Comparison of ENCODE assay signal across 25 cellular contexts in genomic region chr5:131079232-131079631, GRCh38.
DNase-seq lines count a peak whose midpoint lies in the region; ATAC-seq, FAIRE-seq and TF ChIP-seq lines count a peak whose summit lies in the region.
"Had no signal": no experiment of that assay in that cellular context is flagged by ENCODE, and none has a peak within 500 bp of the region (broad histone marks: within the 10 kb centered on the region; RNA-seq: fewer than 3 reads in every experiment).

No MANE protein-coding gene starts in this region.

- no peak overlapping the region for H3K23ac ChIP-seq in H1 (ENCODE audit: insufficient read length)

- H3K9ac ChIP-seq in HUES64 (ENCODE audit: low read depth, low read length) (peak overlapping the region; percentile 20; the same call in 1 of the 2 replicates), H1 (replicated peaks in 1 of 4; ENCODE audit: extremely low read depth in 1 of 4, low read depth in 3 of 4, low read length in 3 of 4) (no peak overlapping the region), neural progenitor cell (no peak overlapping the region)
- H3K9ac ChIP-seq: BLaER1 treated with 17β-estradiol and CSF1 and Interleukin-3, amounts not matched to agents 10 nM and 100 nM had no signal

- H3K18ac ChIP-seq in H1 (ENCODE audit: extremely low read depth, low read length) = no peak overlapping the region

- H3K4me2 ChIP-seq in H1 (ENCODE audit: insufficient read depth in 1 of 2, low read depth in 2 of 2, low read length in 2 of 2) (no peak overlapping the region), neural progenitor cell (peak overlapping the region; percentile 55)
- H3K4me2 ChIP-seq: A549; BLaER1 treated with 17β-estradiol and CSF1 and Interleukin-3, amounts not matched to agents 10 nM and 100 nM had no signal

- H3K4ac ChIP-seq in H1 (replicated peaks; ENCODE audit: insufficient read length, low read depth, low read length) = no peak overlapping the region

- H3K79me2 ChIP-seq in H1 (ENCODE audit: control insufficient read depth in 1 of 2, insufficient read depth in 2 of 2, low read length in 2 of 2) = no peaks in the 10 kb centered on the region
- no peaks in the 10 kb centered on the region for H3K79me2 ChIP-seq in neural progenitor cell (ENCODE audit: low read depth)

- no peaks in the 10 kb centered on the region for H3K27me3 ChIP-seq in HUES64 (ENCODE audit: insufficient read depth, low read length)
- H3K27me3 ChIP-seq in H1 (replicated peaks in 1 of 4; ENCODE audit: control insufficient read depth in 3 of 4, extremely low read depth in 1 of 4, insufficient read depth in 3 of 4, low read length in 3 of 4) = no peaks in the 10 kb centered on the region
- no peaks in the 10 kb centered on the region for H3K27me3 ChIP-seq in neural progenitor cell
- H3K27me3 ChIP-seq: BE2C; BLaER1 treated with 17β-estradiol and CSF1 and Interleukin-3, amounts not matched to agents 10 nM and 100 nM had no signal

- no peaks in the 10 kb centered on the region for H3K36me3 Mint-ChIP-seq in neural progenitor cell
- H3K36me3 Mint-ChIP-seq: CD14-positive monocyte had no signal

- no peak for ATAC-seq in GM19452 (IDR thresholded peaks at IDR 0.05; ENCODE audit: unreplicated experiment)
- ATAC-seq: A549, GM12878 had no signal

- FAIRE-seq in H1 (lab: Jason Lieb, UNC) = no peak
- FAIRE-seq: A549, D721Med, GM12878, GM19239 had no signal

- no peak overlapping the region for H3K27ac Mint-ChIP-seq in neural progenitor cell
- H3K27ac Mint-ChIP-seq: CD14-positive monocyte; CD4-positive, alpha-beta T cell had no signal

- 95% methylated on average over 2 of the region's 2 CpGs for WGBS in HUES64
- 89% methylated on average over 2 of the region's 2 CpGs; no CpG with 5 or more reads in 1 of the 2 experiments for WGBS in H1 (ENCODE audit: extremely low coverage in 1 of 2, insufficient coverage in 1 of 2, insufficient read length in 1 of 2, insufficient replicate concordance in 2 of 2, low coverage in 1 of 2, low lambda C conversion rate in 2 of 2, missing lambda C conversion rate in 1 of 2), 2 experiments

- H3K79me1 ChIP-seq in H1 (ENCODE audit: low read depth, low read length) = no peaks in the 10 kb centered on the region

- H2BK120ac ChIP-seq in H1 (replicated peaks; ENCODE audit: low read depth, low read length) = no peak overlapping the region

- H3F3A ChIP-seq in neural progenitor cell (ENCODE audit: low read depth) = peaks cover 11% of the 10 kb centered on the region

- no peak overlapping the region for H2BK5ac ChIP-seq in H1 (ENCODE audit: low read depth, low read length)

- no peak overlapping the region for H3K14ac ChIP-seq in H1 (ENCODE audit: insufficient read length)

- no peak overlapping the region for H3K56ac ChIP-seq in H1 (replicated peaks; ENCODE audit: insufficient read length, low read depth, low read length)

- H2BK12ac ChIP-seq in H1 (ENCODE audit: low read depth, low read length) = no peak overlapping the region

- CTCF ChIA-PET in H1 (lab: Charles Lee; ENCODE audit: partially characterized antibody) = interaction anchor here (0.9 to 1.1 kb wide), 2 partner anchors 13 to 19 kb away, joined by 3 to 5 read pairs; no protein-coding TSS in a partner anchor

- no peak overlapping the region for H2AK5ac ChIP-seq in H1 (ENCODE audit: low read depth, low read length)

- H3K4me3 ChIP-seq in HUES64 (ENCODE audit: low read length) (no peak overlapping the region), H1 (ENCODE audit: extremely low read depth in 1 of 4, insufficient read depth in 2 of 4, low read depth in 3 of 4, low read length in 4 of 4) (no peak overlapping the region), neural progenitor cell (no peak overlapping the region)
- H3K4me3 ChIP-seq: A549; BLaER1 treated with 17β-estradiol and CSF1 and Interleukin-3, amounts not matched to agents 10 nM and 100 nM; GM12878 had no signal

- H3K23me2 ChIP-seq in H1 (ENCODE audit: low read depth, low read length) = no peaks in the 10 kb centered on the region

- H4K5ac ChIP-seq in H1 (ENCODE audit: insufficient read length, low read depth, low read length) = no peak overlapping the region

- no peak overlapping the region for H3K4me3 Mint-ChIP-seq in neural progenitor cell
- H3K4me3 Mint-ChIP-seq: CD14-positive monocyte; CD4-positive, alpha-beta T cell; CD8-positive, alpha-beta memory T cell had no signal

- H2BK20ac ChIP-seq in H1 (ENCODE audit: low read length) = no peak overlapping the region

- no peak overlapping the region for H2BK15ac ChIP-seq in H1 (ENCODE audit: low read length)

- H3K9me3 Mint-ChIP-seq in neural progenitor cell = no peaks in the 10 kb centered on the region
- H3K9me3 Mint-ChIP-seq: CD4-positive, alpha-beta T cell had no signal

- no peak overlapping the region for H4K8ac ChIP-seq in H1 (ENCODE audit: extremely low read depth, insufficient read depth, low read length)

- no peaks in the 10 kb centered on the region for H3K9me3 ChIP-seq in HUES64 (ENCODE audit: insufficient read depth, low read depth, low read length)
- no peaks in the 10 kb centered on the region for H3K9me3 ChIP-seq in H1 (ENCODE audit: insufficient read depth in 2 of 2, low read depth in 1 of 2, low read length in 1 of 2)
- H3K9me3 ChIP-seq in neural progenitor cell (ENCODE audit: low read depth) = no peaks in the 10 kb centered on the region
- H3K9me3 ChIP-seq: A549, BE2C had no signal

- no peak for TF ChIP-seq CTCF in H1 (IDR thresholded peaks at IDR 0.05; ENCODE audit: control extremely low read depth in 1 of 3, insufficient read depth in 1 of 3, low read depth in 1 of 3, low read length in 3 of 3)
- no peak for TF ChIP-seq CTCF in neural progenitor cell (IDR thresholded peaks at IDR 0.05)

- TF ChIP-seq POLR2A in H1 (IDR thresholded peaks at IDR 0.05; ENCODE audit: control extremely low read depth in 1 of 2, low read depth in 2 of 2, low read length in 2 of 2) = no peak

- TF ChIP-seq EP300 in H1 (IDR thresholded peaks at IDR 0.05; ENCODE audit: borderline replicate concordance in 1 of 2, low read depth in 2 of 2, low read length in 2 of 2) = no peak

- DNase-seq in H1 (ENCODE audit: low read depth in 1 of 2, low spot score in 2 of 2) = no peak
- DNase-seq in neural progenitor cell (ENCODE audit: low spot score) = peak; percentile 4
- DNase-seq in medulla oblongata (ENCODE audit: extremely low spot score) = no peak
- DNase-seq in SHP77 treated with DMSO at 0.1 percent for 48 hours (lab: John Stamatoyannopoulos, UW) = no peak
- DNase-seq: 8988T; ACHN; AML-193; BE2C; CD4-positive, alpha-beta T cell; CD8-positive, alpha-beta memory T cell; DMS 273 treated with DMSO at 0.1 percent for 48 hours; DMS79; EL; GDM1; GOT3; H7; HCEC 1CT had no signal

- POLR2A ChIA-PET in H1 (lab: Charles Lee; ENCODE audit: partially characterized antibody) = interaction anchor here (1.0 kb wide), 1 partner anchor 86 kb away, joined by 3 read pairs; the partner anchor contains the start of gene HINT1

- H2AFZ ChIP-seq in H1 (ENCODE audit: low read length) (0 out of 2 replicates have a peak overlapping the region, but pooled peaks have one; percentile 9), neural progenitor cell (replicated peaks) (peak overlapping the region; percentile 81)

- H3K4me1 Mint-ChIP-seq in neural progenitor cell = no peaks in the 10 kb centered on the region

- TF ChIP-seq RAD21 in H1 (IDR thresholded peaks at IDR 0.05 in 1 of 2, conservative IDR thresholded peaks at IDR 0.05 in 1 of 2; ENCODE audit: low read depth in 2 of 2, low read length in 2 of 2) = no peak

- H3K36me3 ChIP-seq in HUES64 (ENCODE audit: insufficient read depth, low read length) = no peaks in the 10 kb centered on the region
- H3K36me3 ChIP-seq in H1 (ENCODE audit: control insufficient read depth in 2 of 4, insufficient read depth in 4 of 4, low read length in 3 of 4) = no peaks in the 10 kb centered on the region
- H3K36me3 ChIP-seq in neural progenitor cell = no peaks in the 10 kb centered on the region
- H3K36me3 ChIP-seq: BE2C; BLaER1 treated with 17β-estradiol and CSF1 and Interleukin-3, amounts not matched to agents 10 nM and 100 nM had no signal

- no peak overlapping the region for H4K91ac ChIP-seq in H1 (replicated peaks; ENCODE audit: insufficient read length, low read length)

- H3K27me3 Mint-ChIP-seq in neural progenitor cell (ENCODE audit: insufficient read depth, low read depth) = no peaks in the 10 kb centered on the region
- H3K27me3 Mint-ChIP-seq: CD4-positive, alpha-beta T cell; CD8-positive, alpha-beta memory T cell had no signal

- H3K27ac ChIP-seq in HUES64 (ENCODE audit: low read depth, low read length) (no peak overlapping the region), H1 (ENCODE audit: low read depth, low read length) (no peak overlapping the region), neural progenitor cell (peak overlapping the region; percentile 90)
- H3K27ac ChIP-seq: A549; BLaER1 treated with 17β-estradiol and CSF1 and Interleukin-3, amounts not matched to agents 10 nM and 100 nM had no signal

- no peaks in the 10 kb centered on the region for H4K20me1 ChIP-seq in H1 (replicated peaks in 1 of 2; ENCODE audit: control insufficient read depth in 1 of 2, insufficient read depth in 2 of 2, low read length in 2 of 2)
- H4K20me1 ChIP-seq in neural progenitor cell (ENCODE audit: low read depth) = no peaks in the 10 kb centered on the region
- H4K20me1 ChIP-seq: BLaER1 treated with 17β-estradiol and CSF1 and Interleukin-3, amounts not matched to agents 10 nM and 100 nM had no signal

- H3K4me1 ChIP-seq in HUES64 (ENCODE audit: insufficient read depth, low read length) (no peaks in the 10 kb centered on the region), H1 (replicated peaks in 1 of 4; ENCODE audit: control insufficient read depth in 3 of 4, insufficient read depth in 4 of 4, low read length in 3 of 4) (no peaks in the 10 kb centered on the region), neural progenitor cell (peaks cover 11% of the 10 kb centered on the region)
- H3K4me1 ChIP-seq: A549, BE2C had no signal

TF ChIP-seq in H1, 55 proteins besides CTCF, POLR2A, EP300 and RAD21 (continues in another document):
- no peak for TF ChIP-seq SP1 (IDR thresholded peaks at IDR 0.05; ENCODE audit: low read depth, low read length)
- TF ChIP-seq SP2 (IDR thresholded peaks at IDR 0.05; ENCODE audit: low read length) = no peak
- TF ChIP-seq, protein P1, sequence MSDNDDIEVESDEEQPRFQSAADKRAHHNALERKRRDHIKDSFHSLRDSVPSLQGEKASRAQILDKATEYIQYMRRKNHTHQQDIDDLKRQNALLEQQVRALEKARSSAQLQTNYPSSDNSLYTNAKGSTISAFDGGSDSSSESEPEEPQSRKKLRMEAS (IDR thresholded peaks at IDR 0.05) = no peak
- TF ChIP-seq, protein P2, sequence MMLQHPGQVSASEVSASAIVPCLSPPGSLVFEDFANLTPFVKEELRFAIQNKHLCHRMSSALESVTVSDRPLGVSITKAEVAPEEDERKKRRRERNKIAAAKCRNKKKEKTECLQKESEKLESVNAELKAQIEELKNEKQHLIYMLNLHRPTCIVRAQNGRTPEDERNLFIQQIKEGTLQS (IDR thresholded peaks at IDR 0.05; ENCODE audit: insufficient read depth, low read depth, low read length) = no peak
- no peak for TF ChIP-seq SAP30 (IDR thresholded peaks at IDR 0.05; ENCODE audit: insufficient read depth, insufficient replicate concordance, low read length)
- no peak for TF ChIP-seq POLR2AphosphoS5 (IDR thresholded peaks at IDR 0.05; ENCODE audit: low read depth, low read length)
- TF ChIP-seq HDAC2 (IDR thresholded peaks at IDR 0.05; ENCODE audit: borderline replicate concordance in 1 of 2, low read depth in 2 of 2, low read length in 2 of 2) = no peak
- no peak for TF ChIP-seq TCF12 (IDR thresholded peaks at IDR 0.05; ENCODE audit: low read depth, low read length)
